12 cellular contexts compared by ENCODE assay signal in the genomic region with DNA sequence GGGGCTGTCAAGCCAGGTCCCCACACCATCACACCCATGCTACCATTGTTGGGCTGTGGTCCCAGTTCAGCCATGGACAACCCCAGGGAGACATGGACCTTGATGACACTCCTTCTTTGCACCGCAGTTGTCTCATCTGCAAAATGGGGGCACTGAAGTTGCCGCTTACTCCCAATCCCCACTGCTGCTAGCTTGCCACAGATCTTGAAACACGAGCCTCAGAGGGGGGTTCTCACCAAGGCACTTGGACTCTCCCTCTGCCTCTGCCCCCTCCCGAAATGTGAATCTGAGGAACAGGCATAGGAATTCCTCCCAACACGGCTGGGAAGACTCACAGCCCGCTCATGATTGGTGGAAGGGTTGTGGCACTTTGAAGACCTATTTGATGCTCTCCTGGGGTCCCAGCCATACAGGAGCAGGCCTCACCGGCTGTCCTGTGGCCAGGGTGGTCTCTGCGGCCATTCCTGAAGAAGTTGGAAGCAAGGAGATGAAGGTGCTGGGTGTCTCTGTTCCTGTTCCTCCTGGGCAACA. TPM values are rescaled to one million over a fixed set of nuclear protein-coding genes. Genes with fewer than 3 reads are reported as not detected.
A peak's percentile ranks its signal among the peaks of the same experiment; 100 is the strongest.
DNase-seq lines count a peak whose midpoint lies in the region; ATAC-seq and TF ChIP-seq lines count a peak whose summit lies in the region.
"Had no signal": no experiment of that assay in that cellular context is flagged by ENCODE, and none has a peak within 500 bp of the region (broad histone marks: within the 10 kb centered on the region; RNA-seq: fewer than 3 reads in every experiment).

No MANE protein-coding gene starts in this region.

- ATAC-seq in activated CD8-positive, alpha-beta T cell treated with anti-CD3 and anti-CD28 coated beads for 36 hours = peak; percentile 2
- no peak for ATAC-seq in left lobe of liver
- ATAC-seq in GM23338 = no peak

- no peak for TF ChIP-seq EP300 in suprapubic skin (IDR thresholded peaks at IDR 0.05)

- intact Hi-C loops in activated naive CD4-positive, alpha-beta T cell treated with anti-CD3 and anti-CD28 coated beads for 36 hours (cut with micrococcal nuclease) = loop anchor here (2.0 kb wide), 1 partner anchor 50 kb away; no protein-coding TSS in a partner anchor
- intact Hi-C loops in activated CD8-positive, alpha-beta T cell treated with anti-CD3 and anti-CD28 coated beads for 36 hours (cut with micrococcal nuclease) = loop anchor here (10.0 kb wide), 1 partner anchor 54 kb away; no protein-coding TSS in a partner anchor

- no peak overlapping the region for H3K4me2 ChIP-seq in smooth muscle cell
- H3K4me2 ChIP-seq in GM23338 = no peak overlapping the region

- H3K4me3 Mint-ChIP-seq in activated naive CD4-positive, alpha-beta T cell treated with anti-CD3 and anti-CD28 coated beads for 36 hours = no peak overlapping the region
- H3K4me3 Mint-ChIP-seq in activated CD8-positive, alpha-beta T cell treated with anti-CD3 and anti-CD28 coated beads for 36 hours = peak overlapping the region; percentile 27
- H3K4me3 Mint-ChIP-seq in GM23338 = no peak overlapping the region

- no peak overlapping the region for H2AFZ ChIP-seq in smooth muscle cell (ENCODE audit: low read depth)
- H2AFZ ChIP-seq in GM23338 = no peak overlapping the region

- H3K9ac ChIP-seq in smooth muscle cell (ENCODE audit: low read depth) = no peak overlapping the region

- H3K27ac ChIP-seq in suprapubic skin (no peak overlapping the region), smooth muscle cell (ENCODE audit: low read depth) (no peak overlapping the region), GM23338 (ENCODE audit: low read depth) (no peak overlapping the region)

- H3K9me3 ChIP-seq in suprapubic skin (no peaks in the 10 kb centered on the region), smooth muscle cell (replicated peaks; ENCODE audit: low read depth) (no peaks in the 10 kb centered on the region)

- peaks cover 25% of the 10 kb centered on the region for H3K36me3 Mint-ChIP-seq in activated naive CD4-positive, alpha-beta T cell treated with anti-CD3 and anti-CD28 coated beads for 36 hours (ENCODE audit: low read depth)
- peaks cover 28% of the 10 kb centered on the region for H3K36me3 Mint-ChIP-seq in activated CD8-positive, alpha-beta T cell treated with anti-CD3 and anti-CD28 coated beads for 36 hours (ENCODE audit: low read depth)
- H3K36me3 Mint-ChIP-seq in GM23338 (ENCODE audit: low read depth) = no peaks in the 10 kb centered on the region

- peak; percentile 25 for DNase-seq in activated naive CD4-positive, alpha-beta T cell treated with anti-CD3 and anti-CD28 coated beads for 36 hours
- DNase-seq in activated naive CD4-positive, alpha-beta T cell treated with anti-CD3 and anti-CD28 coated beads, Interleukin-2, amount 50 U/mL, for 16 hours = no peak
- DNase-seq in activated CD8-positive, alpha-beta T cell treated with anti-CD3 and anti-CD28 coated beads for 36 hours = peak; percentile 51
- DNase-seq in left lobe of liver (ENCODE audit: low spot score) (peak; percentile 33), suprapubic skin (ENCODE audit: low spot score in 2 of 2) (peak; percentile 31 to 66), smooth muscle cell (lab: John Stamatoyannopoulos, UW; ENCODE audit: unreplicated experiment) (no peak), erythroblast (lab: John Stamatoyannopoulos, UW) (no peak), GM23338 (ENCODE audit: low spot score) (no peak)
- DNase-seq: cortex of kidney, DMS153, NCI-H2171 had no signal

- no peak for TF ChIP-seq CTCF in activated CD8-positive, alpha-beta T cell treated with anti-CD3 and anti-CD28 coated beads for 36 hours (IDR thresholded peaks at IDR 0.05)
- TF ChIP-seq CTCF in suprapubic skin (IDR thresholded peaks at IDR 0.05) (no peak), smooth muscle cell (IDR thresholded peaks at IDR 0.05; ENCODE audit: borderline replicate concordance, insufficient read depth, poor library complexity, severe bottlenecking) (no peak), GM23338 (conservative IDR thresholded peaks at IDR 0.05; ENCODE audit: low read depth in 2 of 2) (no peak)

- no peaks in the 10 kb centered on the region for H3K9me3 Mint-ChIP-seq in activated naive CD4-positive, alpha-beta T cell treated with anti-CD3 and anti-CD28 coated beads for 36 hours
- no peaks in the 10 kb centered on the region for H3K9me3 Mint-ChIP-seq in activated CD8-positive, alpha-beta T cell treated with anti-CD3 and anti-CD28 coated beads for 36 hours
- no peaks in the 10 kb centered on the region for H3K9me3 Mint-ChIP-seq in GM23338

- no peaks in the 10 kb centered on the region for H3K9me2 ChIP-seq in GM23338 (ENCODE audit: insufficient read depth)

- H3K4me1 ChIP-seq in suprapubic skin (peaks cover 11% of the 10 kb centered on the region), smooth muscle cell (ENCODE audit: low read depth) (no peaks in the 10 kb centered on the region), GM23338 (ENCODE audit: insufficient read depth) (no peaks in the 10 kb centered on the region)

- peaks cover 23% of the 10 kb centered on the region for H3K4me1 Mint-ChIP-seq in activated naive CD4-positive, alpha-beta T cell treated with anti-CD3 and anti-CD28 coated beads for 36 hours (ENCODE audit: low read depth)
- peaks cover 38% of the 10 kb centered on the region for H3K4me1 Mint-ChIP-seq in activated CD8-positive, alpha-beta T cell treated with anti-CD3 and anti-CD28 coated beads for 36 hours (ENCODE audit: low read depth)
- H3K4me1 Mint-ChIP-seq in GM23338 = peaks cover 16% of the 10 kb centered on the region

- H3F3A ChIP-seq in smooth muscle cell (ENCODE audit: low read depth) (no peaks in the 10 kb centered on the region), GM23338 (replicated peaks; ENCODE audit: low read depth) (no peaks in the 10 kb centered on the region)

- CTCF ChIA-PET in activated naive CD4-positive, alpha-beta T cell treated with anti-CD3 and anti-CD28 coated beads for 36 hours (lab: Charles Lee) = interaction anchor here (0.9 to 1.5 kb wide), 4 partner anchors 28 to 201 kb away, joined by 3 to 8 read pairs (median 5); no protein-coding TSS in a partner anchor
- CTCF ChIA-PET in activated CD8-positive, alpha-beta T cell treated with anti-CD3 and anti-CD28 coated beads for 36 hours (lab: Charles Lee) = interaction anchor here (1.0 to 3.0 kb wide), 12 partner anchors 15 to 241 kb away, joined by 3 to 12 read pairs (median 3); partner anchors contain the start of gene RUNX3

- WGBS in suprapubic skin = 91% methylated on average over 5 of the region's 8 CpGs
- 86% methylated on average over 8 of the region's 8 CpGs for WGBS in smooth muscle cell (ENCODE audit: low lambda C conversion rate)

- H3K79me2 ChIP-seq in smooth muscle cell (ENCODE audit: low read depth) (no peaks in the 10 kb centered on the region), GM23338 (replicated peaks; ENCODE audit: insufficient read depth) (no peaks in the 10 kb centered on the region)

- H3K27ac Mint-ChIP-seq in activated naive CD4-positive, alpha-beta T cell treated with anti-CD3 and anti-CD28 coated beads for 36 hours = peak overlapping the region; percentile 46
- H3K27ac Mint-ChIP-seq in activated CD8-positive, alpha-beta T cell treated with anti-CD3 and anti-CD28 coated beads for 36 hours = peak overlapping the region; percentile 68
- no peak overlapping the region for H3K27ac Mint-ChIP-seq in GM23338

- POLR2A ChIA-PET in activated CD8-positive, alpha-beta T cell treated with anti-CD3 and anti-CD28 coated beads for 36 hours (lab: Charles Lee) = interaction anchor here (0.6 to 2.2 kb wide), 8 partner anchors 12 to 48 kb away, joined by 3 to 8 read pairs (median 4); no protein-coding TSS in a partner anchor

- peaks cover 7% of the 10 kb centered on the region for H4K20me1 ChIP-seq in smooth muscle cell (ENCODE audit: low read depth)
- H4K20me1 ChIP-seq in GM23338 (replicated peaks; ENCODE audit: insufficient read depth) = no peaks in the 10 kb centered on the region

- TF ChIP-seq POLR2A in suprapubic skin (IDR thresholded peaks at IDR 0.05) = no peak
- no peak for TF ChIP-seq POLR2A in erythroblast (IDR thresholded peaks at IDR 0.05; ENCODE audit: low read length)

- no peaks in the 10 kb centered on the region for H3K36me3 ChIP-seq in suprapubic skin
- H3K36me3 ChIP-seq in smooth muscle cell (ENCODE audit: low read depth) = no peaks in the 10 kb centered on the region
- H3K36me3 ChIP-seq in GM23338 (ENCODE audit: insufficient read depth) = no peaks in the 10 kb centered on the region

- H3K27me3 ChIP-seq in suprapubic skin = peaks cover 20% of the 10 kb centered on the region
- no peaks in the 10 kb centered on the region for H3K27me3 ChIP-seq in smooth muscle cell (ENCODE audit: low read depth)
- H3K27me3 ChIP-seq in GM23338 (ENCODE audit: insufficient read depth) = no peaks in the 10 kb centered on the region

- no peak overlapping the region for H3K4me3 ChIP-seq in suprapubic skin
- H3K4me3 ChIP-seq in smooth muscle cell = no peak overlapping the region
- no peak overlapping the region for H3K4me3 ChIP-seq in GM23338

- H3K27me3 Mint-ChIP-seq in activated naive CD4-positive, alpha-beta T cell treated with anti-CD3 and anti-CD28 coated beads for 36 hours (ENCODE audit: low read depth) = no peaks in the 10 kb centered on the region
- H3K27me3 Mint-ChIP-seq in activated CD8-positive, alpha-beta T cell treated with anti-CD3 and anti-CD28 coated beads for 36 hours = no peaks in the 10 kb centered on the region
- H3K27me3 Mint-ChIP-seq in GM23338 (ENCODE audit: insufficient read depth, low read depth, poor library complexity) = peaks cover 14% of the 10 kb centered on the region

TF ChIP-seq in GM23338, 12 proteins besides CTCF, POLR2A, EP300 and RAD21 (continues in another document):
- TF ChIP-seq NANOG (IDR thresholded peaks at IDR 0.05; ENCODE audit: borderline replicate concordance) (no peak), STAT1 (IDR thresholded peaks at IDR 0.05; ENCODE audit: unreplicated experiment) (no peak), JUNB (IDR thresholded peaks at IDR 0.05; ENCODE audit: unreplicated experiment) (no peak)
- TF ChIP-seq, protein P1, sequence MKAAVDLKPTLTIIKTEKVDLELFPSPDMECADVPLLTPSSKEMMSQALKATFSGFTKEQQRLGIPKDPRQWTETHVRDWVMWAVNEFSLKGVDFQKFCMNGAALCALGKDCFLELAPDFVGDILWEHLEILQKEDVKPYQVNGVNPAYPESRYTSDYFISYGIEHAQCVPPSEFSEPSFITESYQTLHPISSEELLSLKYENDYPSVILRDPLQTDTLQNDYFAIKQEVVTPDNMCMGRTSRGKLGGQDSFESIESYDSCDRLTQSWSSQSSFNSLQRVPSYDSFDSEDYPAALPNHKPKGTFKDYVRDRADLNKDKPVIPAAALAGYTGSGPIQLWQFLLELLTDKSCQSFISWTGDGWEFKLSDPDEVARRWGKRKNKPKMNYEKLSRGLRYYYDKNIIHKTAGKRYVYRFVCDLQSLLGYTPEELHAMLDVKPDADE (IDR thresholded peaks at IDR 0.05) = no peak

RNA-seq across cellular contexts. Expression of gene RUNX3, which starts 31.1 kb away (rescaled TPM):
- 10 to 100 TPM; 72.3 to 83.8 TPM for total RNA-seq in activated naive CD4-positive, alpha-beta T cell treated with anti-CD3 and anti-CD28 coated beads for 36 hours
- total RNA-seq in activated CD8-positive, alpha-beta T cell treated with anti-CD3 and anti-CD28 coated beads for 36 hours = 100 to 1,000 TPM; 180 to 183 TPM
- 0.86 TPM for total RNA-seq in left lobe of liver
- total RNA-seq in suprapubic skin = 10 to 100 TPM in 3 of 4 donors, 1 to 10 TPM in 1; 7.9 to 18.7 (median 13.8) TPM
- 2.3 and 4.5 TPM in 2 replicates for total RNA-seq in smooth muscle cell
- polyA plus RNA-seq in smooth muscle cell = 6.5 and 8.2 TPM in 2 replicates
- 0.12 and 0.73 TPM in 2 replicates for total RNA-seq in GM23338 (2014; rRNA removed; shearing (Covaris generic))
- polyA plus RNA-seq in GM23338 (2016; fragmentation: Nextera tagmentation; extraction: Ambion mirVana) = 0.23 and 0.26 TPM in 2 replicates
- total RNA-seq: lung microvascular endothelial cell had no signal

Comparison
In these comparisons a context has a peak if more than half of its experiments do, and no peak if none do; other contexts are left out.
1. DNase-seq: peak in activated naive CD4-positive, alpha-beta T cell treated with anti-CD3 and anti-CD28 coated beads for 36 hours (single experiment), activated CD8-positive, alpha-beta T cell treated with anti-CD3 and anti-CD28 coated beads for 36 hours (single experiment), left lobe of liver (single experiment) and suprapubic skin (2 of 2); none in activated naive CD4-positive, alpha-beta T cell treated with anti-CD3 and anti-CD28 coated beads, Interleukin-2, amount 50 U/mL, for 16 hours (single experiment), smooth muscle cell (single experiment), erythroblast (0 of 2) and GM23338 (single experiment).